In genomic region chr20:39269031-39269461, GRCh38 we compare ENCODE assay signal across 9 cellular contexts.
DNase-seq lines count a peak whose midpoint lies in the region; ATAC-seq and TF ChIP-seq lines count a peak whose summit lies in the region.
"Had no signal": no experiment of that assay in that cellular context is flagged by ENCODE, and none has a peak within 500 bp of the region (broad histone marks: within the 10 kb centered on the region; RNA-seq: fewer than 3 reads in every experiment).

No MANE protein-coding gene starts in this region.

- ATAC-seq in activated naive CD4-positive, alpha-beta T cell treated with anti-CD3 and anti-CD28 coated beads, Interleukin-2, amount 50 U/mL, for 72 hours = peak; percentile 71 to 83

- no peak overlapping the region for H3K27ac ChIP-seq in right atrium auricular region

- H3K4me1 ChIP-seq in right atrium auricular region = peaks cover 0 to 9% of the 10 kb centered on the region in 2 donors

- no peak overlapping the region for H3K4me3 ChIP-seq in right atrium auricular region

- no peak overlapping the region for H3K27ac Mint-ChIP-seq in activated naive CD4-positive, alpha-beta T cell treated with anti-CD3 and anti-CD28 coated beads, Interleukin-2, amount 50 U/mL, for 72 hours

- H3K27me3 ChIP-seq in right atrium auricular region = no peaks in the 10 kb centered on the region

- peak; percentile 26 for DNase-seq in NCI-H146 (lab: John Stamatoyannopoulos, UW)
- no peak for DNase-seq in NCI-H146 treated with DMSO at 0.1 percent for 48 hours (lab: John Stamatoyannopoulos, UW; ENCODE audit: unreplicated experiment)
- peak; percentile 68 for DNase-seq in HEK293T (ENCODE audit: extremely low spot score)
- DNase-seq in NCI-H345 (lab: John Stamatoyannopoulos, UW) = peak; percentile 47
- DNase-seq in activated naive CD4-positive, alpha-beta T cell treated with anti-CD3 and anti-CD28 coated beads, Interleukin-2, amount 50 U/mL, for 72 hours (ENCODE audit: low spot score in 2 of 2) = peak in 1 of 2 donors; percentile 61
- DNase-seq in right atrium auricular region (ENCODE audit: low spot score) = peak; percentile 62
- DNase-seq in stimulated activated CD4-positive, alpha-beta T cell treated with anti-CD3 and anti-CD28 coated beads, Interleukin-12 subunit alpha, Interleukin-12 subunit beta, amount 100 ng/mL, for 4 hours = peak; percentile 32
- no peak for DNase-seq in epidermal melanocyte (ENCODE audit: insufficient read length, low spot score)

- CTCF ChIA-PET in HEK293T (lab: Yijun Ruan, JAX) = interaction anchor here (0.6 to 1.2 kb wide), 4 partner anchors 51 to 605 kb away, joined by 3 to 7 read pairs (median 3); no protein-coding TSS in a partner anchor

- no peaks in the 10 kb centered on the region for H3K9me3 Mint-ChIP-seq in activated naive CD4-positive, alpha-beta T cell treated with anti-CD3 and anti-CD28 coated beads, Interleukin-2, amount 50 U/mL, for 72 hours
- H3K9me3 Mint-ChIP-seq: CD8-positive, alpha-beta memory T cell had no signal

- no peaks in the 10 kb centered on the region for H3K9me3 ChIP-seq in right atrium auricular region

- peak; percentile 63 to 95 for TF ChIP-seq CTCF in right atrium auricular region (IDR thresholded peaks at IDR 0.05)

- POLR2A ChIA-PET in HEK293T (lab: Yijun Ruan, JAX) = no interaction called here

- no peaks in the 10 kb centered on the region for H3K36me3 ChIP-seq in right atrium auricular region

- no peaks in the 10 kb centered on the region for H3K36me3 Mint-ChIP-seq in activated naive CD4-positive, alpha-beta T cell treated with anti-CD3 and anti-CD28 coated beads, Interleukin-2, amount 50 U/mL, for 72 hours
- H3K36me3 Mint-ChIP-seq: CD8-positive, alpha-beta memory T cell had no signal

TF ChIP-seq in HEK293T, 16 proteins besides CTCF, POLR2A, EP300 and RAD21:
- TF ChIP-seq FOXA1 (IDR thresholded peaks at IDR 0.05) (no peak), TARDBP (IDR thresholded peaks at IDR 0.05) (no peak), ZNF384 (IDR thresholded peaks at IDR 0.05) (no peak)
TF ChIP-seq in HEK293T: peak in this region for 0.

Comparison
In these comparisons a context has a peak if more than half of its experiments do, and no peak if none do; other contexts are left out.
1. DNase-seq: peak in NCI-H146 (single experiment), HEK293T (single experiment), NCI-H345 (single experiment), right atrium auricular region (single experiment) and stimulated activated CD4-positive, alpha-beta T cell treated with anti-CD3 and anti-CD28 coated beads, Interleukin-12 subunit alpha, Interleukin-12 subunit beta, amount 100 ng/mL, for 4 hours (single experiment); none in NCI-H146 treated with DMSO at 0.1 percent for 48 hours (single experiment) and epidermal melanocyte (single experiment).